In the genomic region with DNA sequence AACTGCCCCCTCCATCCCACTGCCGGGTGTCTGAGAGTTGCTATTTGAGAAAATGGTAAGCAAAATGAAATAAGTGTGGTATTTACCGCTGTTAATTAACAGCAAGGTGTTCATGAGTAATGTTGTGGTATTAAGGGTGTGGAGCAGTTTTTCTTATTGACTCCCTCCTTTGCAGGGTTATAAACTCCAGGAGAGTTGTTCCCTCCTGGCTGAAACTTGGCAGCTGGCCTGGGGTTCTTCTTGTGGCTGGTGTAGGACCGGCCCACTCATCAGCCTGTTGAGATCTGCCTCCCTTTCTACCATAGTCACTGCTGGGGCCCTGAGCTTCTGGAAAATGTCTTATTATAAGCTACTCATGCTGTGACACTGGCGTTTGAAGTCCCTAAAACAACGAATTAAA, we compare ENCODE assay signal across 15 cellular contexts.
"Had no signal": no experiment of that assay in that cellular context is flagged by ENCODE, and none has a peak within 500 bp of the region (broad histone marks: within the 10 kb centered on the region; RNA-seq: fewer than 3 reads in every experiment).

No MANE protein-coding gene starts in this region.

- H3K27ac ChIP-seq: thoracic aorta, uterus, VCaP had no signal

- H3K4me3 ChIP-seq: thoracic aorta, uterus had no signal

- H3K36me3 ChIP-seq: thoracic aorta, uterus had no signal

- H3K4me1 ChIP-seq: uterus had no signal

- H3K9me3 ChIP-seq: thoracic aorta, uterus had no signal

- DNase-seq: activated CD4-positive, alpha-beta T cell treated with anti-CD3 and anti-CD28 coated beads for 36 hours; activated CD8-positive, alpha-beta memory T cell treated with anti-CD3 and anti-CD28 coated beads, Interleukin-2, amount 50 U/mL, for 48 hours; activated CD8-positive, alpha-beta T cell treated with anti-CD3 and anti-CD28 coated beads, Interleukin-2, amount 10 ng/mL, durations not matched to agents 7 days and 5 days; activated naive CD4-positive, alpha-beta T cell treated with Interleukin-2 at 50 U/mL for 16 hours; activated naive CD8-positive, alpha-beta T cell treated with anti-CD3 and anti-CD28 coated beads, Interleukin-2, amount 50 U/mL, for 24 hours; central memory CD4-positive, alpha-beta T cell; cortex of kidney; effector CD8-positive, alpha-beta T cell; stimulated activated CD4-positive, alpha-beta T cell treated with anti-CD3 and anti-CD28 coated beads, Interleukin-4, amount 100 ng/mL, for 1 hour; stimulated activated CD8-positive, alpha-beta memory T cell treated with anti-CD3 and anti-CD28 coated beads, Interleukin-4, amount 100 ng/mL, for 48 hours; stimulated activated naive CD8-positive, alpha-beta T cell treated with anti-CD3 and anti-CD28 coated beads, Interleukin-15, Interleukin-2, amounts not matched to agents 100 U/mL and 50 U/mL, for 24 hours; T1000; uterus had no signal

- H3K27me3 ChIP-seq: uterus had no signal

- ATAC-seq: activated CD4-positive, alpha-beta T cell treated with anti-CD3 and anti-CD28 coated beads for 36 hours; activated CD8-positive, alpha-beta T cell treated with anti-CD3 and anti-CD28 coated beads, Interleukin-2, amount 10 ng/mL, durations not matched to agents 7 days and 5 days; activated naive CD8-positive, alpha-beta T cell treated with anti-CD3 and anti-CD28 coated beads, Interleukin-2, amount 50 U/mL, for 24 hours; stimulated activated naive CD8-positive, alpha-beta T cell treated with anti-CD3 and anti-CD28 coated beads, Interleukin-15, Interleukin-2, amounts not matched to agents 100 U/mL and 50 U/mL, for 24 hours had no signal
